ENCODE assay signal across 1 cellular context in the genomic region with DNA sequence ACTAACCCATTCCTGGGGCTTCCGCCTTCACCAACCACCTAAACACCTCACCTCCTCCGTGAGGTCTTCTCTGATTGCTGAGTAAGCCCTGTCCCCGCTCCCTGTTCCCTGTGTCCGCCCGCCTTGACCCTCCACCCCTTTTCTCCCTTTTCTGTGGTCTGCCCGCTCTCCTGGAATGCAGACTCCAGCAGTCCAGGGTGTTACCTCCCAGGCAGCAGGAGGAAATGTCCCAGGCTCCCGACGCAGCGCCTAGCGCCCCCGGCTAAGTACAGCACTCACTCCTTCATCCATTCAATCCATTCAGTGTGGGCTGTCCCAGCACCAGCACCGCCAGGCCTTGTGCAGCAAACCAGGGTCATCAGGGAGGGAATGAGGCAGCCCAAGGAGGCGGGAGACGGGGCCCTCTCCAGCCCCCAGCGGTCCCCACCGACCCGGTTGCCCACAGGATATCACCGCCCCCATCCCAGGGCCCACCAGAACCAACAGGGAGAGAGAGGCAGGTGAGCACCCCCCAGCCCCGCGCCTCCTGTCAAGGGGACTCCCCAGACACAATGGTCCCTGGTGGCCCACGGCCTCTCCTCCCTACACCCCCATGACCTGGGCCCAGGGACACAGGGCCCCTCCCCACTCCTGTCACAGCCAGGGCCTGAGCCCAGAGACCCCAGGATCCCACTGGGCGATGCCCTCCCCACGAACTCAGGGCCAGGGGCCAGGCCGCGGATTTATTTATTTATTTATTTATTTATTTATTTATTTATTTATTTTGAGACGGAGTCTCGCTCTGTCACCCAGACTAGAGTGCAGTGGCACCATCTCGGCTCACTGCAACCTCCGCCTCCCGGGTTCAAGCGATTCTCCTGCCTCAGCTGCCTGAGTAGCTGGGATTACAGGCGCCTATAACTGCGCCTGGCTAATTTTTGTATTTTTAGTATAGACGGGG.
TF ChIP-seq lines count a peak whose summit lies in the region.

No MANE protein-coding gene starts in this region.

TF ChIP-seq in K562, 482 proteins besides CTCF, POLR2A, EP300 and RAD21:
- TF ChIP-seq EZH2 (IDR thresholded peaks at IDR 0.05; ENCODE audit: borderline replicate concordance, low read depth, low read length) (0 out of 2 replicates have a peak, but pooled peaks have one; percentile 47), ZFP36 (IDR thresholded peaks at IDR 0.05; ENCODE audit: low read depth, low read length, partially characterized antibody) (peak; percentile 81), HEY1 (CRISPR knock-in tag; IDR thresholded peaks at IDR 0.05; ENCODE audit: borderline replicate concordance) (no peak)
